1 cellular context compared by ENCODE assay signal in the genomic region with DNA sequence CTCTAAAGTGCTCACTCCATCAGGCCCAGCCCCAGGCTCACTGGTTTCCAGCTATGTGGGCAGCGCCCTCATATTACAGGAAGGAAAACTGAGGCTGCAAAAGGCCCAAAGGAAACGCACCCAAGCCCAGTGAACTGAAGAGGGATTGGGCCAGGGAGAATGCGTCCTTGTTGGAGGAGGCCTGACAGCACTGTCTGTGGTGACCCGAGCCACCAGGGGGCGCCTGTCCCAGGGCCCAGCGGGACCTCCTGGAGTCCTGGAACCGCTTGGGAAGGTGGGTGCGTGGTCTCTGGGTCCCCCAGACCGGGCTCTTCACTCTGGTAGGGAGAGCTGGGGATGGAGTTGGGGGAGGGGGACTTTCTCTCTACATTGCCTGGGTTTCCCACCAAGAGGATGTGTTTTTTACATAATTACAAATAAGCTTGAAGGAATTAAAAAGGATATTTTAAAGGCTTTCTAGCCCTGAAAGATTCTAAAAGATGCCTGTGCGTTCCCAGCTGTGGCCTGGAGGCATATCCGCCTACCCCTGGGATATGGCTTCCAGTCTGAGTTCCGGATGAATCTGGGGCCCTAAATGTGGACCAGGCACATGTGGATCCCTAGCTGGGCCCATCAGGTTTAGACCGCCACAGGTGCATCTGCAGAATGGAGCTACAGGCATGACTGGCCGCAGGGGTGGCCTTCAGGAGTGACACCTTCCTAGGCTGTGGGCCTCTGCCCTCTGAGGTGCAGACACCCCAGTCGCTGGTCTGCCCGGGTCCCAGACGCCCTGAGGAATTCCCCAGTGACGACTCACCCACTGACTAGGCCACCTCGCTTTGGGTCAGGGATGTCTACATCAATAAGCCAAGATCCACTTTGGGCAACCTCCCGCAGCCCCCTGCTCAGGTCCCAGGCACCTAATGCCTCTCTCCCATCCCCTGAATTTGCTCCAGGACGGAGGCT.
TF ChIP-seq lines count a peak whose summit lies in the region.

No MANE protein-coding gene starts in this region.

TF ChIP-seq in GM23338, 12 proteins besides CTCF, POLR2A, EP300 and RAD21 (continued from another document):
- TF ChIP-seq, protein P1, sequence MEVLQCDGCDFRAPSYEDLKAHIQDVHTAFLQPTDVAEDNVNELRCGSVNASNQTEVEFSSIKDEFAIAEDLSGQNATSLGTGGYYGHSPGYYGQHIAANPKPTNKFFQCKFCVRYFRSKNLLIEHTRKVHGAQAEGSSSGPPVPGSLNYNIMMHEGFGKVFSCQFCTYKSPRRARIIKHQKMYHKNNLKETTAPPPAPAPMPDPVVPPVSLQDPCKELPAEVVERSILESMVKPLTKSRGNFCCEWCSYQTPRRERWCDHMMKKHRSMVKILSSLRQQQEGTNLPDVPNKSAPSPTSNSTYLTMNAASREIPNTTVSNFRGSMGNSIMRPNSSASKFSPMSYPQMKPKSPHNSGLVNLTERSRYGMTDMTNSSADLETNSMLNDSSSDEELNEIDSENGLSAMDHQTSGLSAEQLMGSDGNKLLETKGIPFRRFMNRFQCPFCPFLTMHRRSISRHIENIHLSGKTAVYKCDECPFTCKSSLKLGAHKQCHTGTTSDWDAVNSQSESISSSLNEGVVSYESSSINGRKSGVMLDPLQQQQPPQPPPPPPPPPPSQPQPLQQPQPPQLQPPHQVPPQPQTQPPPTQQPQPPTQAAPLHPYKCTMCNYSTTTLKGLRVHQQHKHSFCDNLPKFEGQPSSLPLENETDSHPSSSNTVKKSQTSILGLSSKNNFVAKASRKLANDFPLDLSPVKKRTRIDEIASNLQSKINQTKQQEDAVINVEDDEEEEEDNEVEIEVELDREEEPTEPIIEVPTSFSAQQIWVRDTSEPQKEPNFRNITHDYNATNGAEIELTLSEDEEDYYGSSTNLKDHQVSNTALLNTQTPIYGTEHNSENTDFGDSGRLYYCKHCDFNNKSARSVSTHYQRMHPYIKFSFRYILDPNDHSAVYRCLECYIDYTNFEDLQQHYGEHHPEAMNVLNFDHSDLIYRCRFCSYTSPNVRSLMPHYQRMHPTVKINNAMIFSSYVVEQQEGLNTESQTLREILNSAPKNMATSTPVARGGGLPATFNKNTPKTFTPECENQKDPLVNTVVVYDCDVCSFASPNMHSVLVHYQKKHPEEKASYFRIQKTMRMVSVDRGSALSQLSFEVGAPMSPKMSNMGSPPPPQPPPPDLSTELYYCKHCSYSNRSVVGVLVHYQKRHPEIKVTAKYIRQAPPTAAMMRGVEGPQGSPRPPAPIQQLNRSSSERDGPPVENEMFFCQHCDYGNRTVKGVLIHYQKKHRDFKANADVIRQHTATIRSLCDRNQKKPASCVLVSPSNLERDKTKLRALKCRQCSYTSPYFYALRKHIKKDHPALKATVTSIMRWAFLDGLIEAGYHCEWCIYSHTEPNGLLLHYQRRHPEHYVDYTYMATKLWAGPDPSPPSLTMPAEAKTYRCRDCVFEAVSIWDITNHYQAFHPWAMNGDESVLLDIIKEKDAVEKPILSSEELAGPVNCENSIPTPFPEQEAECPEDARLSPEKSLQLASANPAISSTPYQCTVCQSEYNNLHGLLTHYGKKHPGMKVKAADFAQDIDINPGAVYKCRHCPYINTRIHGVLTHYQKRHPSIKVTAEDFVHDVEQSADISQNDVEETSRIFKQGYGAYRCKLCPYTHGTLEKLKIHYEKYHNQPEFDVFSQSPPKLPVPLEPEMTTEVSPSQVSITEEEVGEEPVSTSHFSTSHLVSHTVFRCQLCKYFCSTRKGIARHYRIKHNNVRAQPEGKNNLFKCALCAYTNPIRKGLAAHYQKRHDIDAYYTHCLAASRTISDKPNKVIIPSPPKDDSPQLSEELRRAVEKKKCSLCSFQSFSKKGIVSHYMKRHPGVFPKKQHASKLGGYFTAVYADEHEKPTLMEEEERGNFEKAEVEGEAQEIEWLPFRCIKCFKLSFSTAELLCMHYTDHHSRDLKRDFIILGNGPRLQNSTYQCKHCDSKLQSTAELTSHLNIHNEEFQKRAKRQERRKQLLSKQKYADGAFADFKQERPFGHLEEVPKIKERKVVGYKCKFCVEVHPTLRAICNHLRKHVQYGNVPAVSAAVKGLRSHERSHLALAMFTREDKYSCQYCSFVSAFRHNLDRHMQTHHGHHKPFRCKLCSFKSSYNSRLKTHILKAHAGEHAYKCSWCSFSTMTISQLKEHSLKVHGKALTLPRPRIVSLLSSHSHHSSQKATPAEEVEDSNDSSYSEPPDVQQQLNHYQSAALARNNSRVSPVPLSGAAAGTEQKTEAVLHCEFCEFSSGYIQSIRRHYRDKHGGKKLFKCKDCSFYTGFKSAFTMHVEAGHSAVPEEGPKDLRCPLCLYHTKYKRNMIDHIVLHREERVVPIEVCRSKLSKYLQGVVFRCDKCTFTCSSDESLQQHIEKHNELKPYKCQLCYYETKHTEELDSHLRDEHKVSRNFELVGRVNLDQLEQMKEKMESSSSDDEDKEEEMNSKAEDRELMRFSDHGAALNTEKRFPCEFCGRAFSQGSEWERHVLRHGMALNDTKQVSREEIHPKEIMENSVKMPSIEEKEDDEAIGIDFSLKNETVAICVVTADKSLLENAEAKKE (CRISPR knock-in tag; IDR thresholded peaks at IDR 0.05): no peak
- no peak for TF ChIP-seq JUNB (IDR thresholded peaks at IDR 0.05; ENCODE audit: unreplicated experiment)
- no peak for TF ChIP-seq STAT1 (IDR thresholded peaks at IDR 0.05; ENCODE audit: unreplicated experiment)
- no peak for TF ChIP-seq EZH2phosphoT487 (IDR thresholded peaks at IDR 0.05; ENCODE audit: unreplicated experiment)
- no peak for TF ChIP-seq NANOG (IDR thresholded peaks at IDR 0.05; ENCODE audit: borderline replicate concordance)
- no peak for TF ChIP-seq ZNF331 (CRISPR knock-in tag; IDR thresholded peaks at IDR 0.05; ENCODE audit: low read depth)
